In genomic region chr2:33214436-33214835, GRCh38 we compare ENCODE assay signal across 11 cellular contexts.
A peak's percentile ranks its signal among the peaks of the same experiment; 100 is the strongest.
DNase-seq lines count a peak whose midpoint lies in the region; ATAC-seq and TF ChIP-seq lines count a peak whose summit lies in the region.
"Had no signal": no experiment of that assay in that cellular context is flagged by ENCODE, and none has a peak within 500 bp of the region (broad histone marks: within the 10 kb centered on the region; RNA-seq: fewer than 3 reads in every experiment).

No MANE protein-coding gene starts in this region.

- CTCF ChIA-PET in Caco-2 (lab: Charles Lee) = no interaction called here

- no TSS peak for BruUV-seq in Caco-2 (replicated peaks; lab: Mats Ljungman, UMichigan)

- H3K4me1 ChIP-seq in Caco-2 = peaks cover 36% of the 10 kb centered on the region
- H3K4me1 ChIP-seq in spleen = no peaks in the 10 kb centered on the region

- 76 to 86% (median 81%) methylated on average over 11 of the region's 11 CpGs for WGBS in spleen, 5 donors

- POLR2A ChIA-PET in Caco-2 (lab: Charles Lee) = no interaction called here

- no peaks in the 10 kb centered on the region for H3K9me3 Mint-ChIP-seq in Caco-2 (ENCODE audit: unreplicated experiment)

- no peak for TF ChIP-seq CTCF in Caco-2 (IDR thresholded peaks at IDR 0.05; ENCODE audit: insufficient read depth in 1 of 2, low read depth in 1 of 2, low read length in 1 of 2, severe bottlenecking in 1 of 2, unreplicated experiment in 1 of 2)
- no peak for TF ChIP-seq CTCF in cardiac fibroblast (IDR thresholded peaks at IDR 0.05; ENCODE audit: low read depth, low read length)
- TF ChIP-seq CTCF in spleen (IDR thresholded peaks at IDR 0.05 in 8 of 11, conservative IDR thresholded peaks at IDR 0.05 in 3 of 11) = no peak

- H3K4me1 Mint-ChIP-seq in Caco-2 (ENCODE audit: low read depth, unreplicated experiment) = peaks cover 39% of the 10 kb centered on the region

- H3K27me3 ChIP-seq in Caco-2 (replicated peaks; ENCODE audit: control insufficient read depth, insufficient read depth, low read length) (no peaks in the 10 kb centered on the region), spleen (replicated peaks in 1 of 7) (no peaks in the 10 kb centered on the region)
- H3K27me3 ChIP-seq: BLaER1 treated with 17β-estradiol and CSF1 and Interleukin-3, amounts not matched to agents 10 nM and 100 nM had no signal

- H3K9me3 ChIP-seq in Caco-2 = no peaks in the 10 kb centered on the region
- H3K9me3 ChIP-seq in spleen = no peaks in the 10 kb centered on the region
- H3K9me3 ChIP-seq: BLaER1 treated with 17β-estradiol and CSF1 and Interleukin-3, amounts not matched to agents 10 nM and 100 nM had no signal

- ATAC-seq in HG02759 (IDR thresholded peaks at IDR 0.05; ENCODE audit: unreplicated experiment) (peak; percentile 73), HG03097 (IDR thresholded peaks at IDR 0.05; ENCODE audit: low FRiP score, unreplicated experiment) (no peak)

- H3K36me3 ChIP-seq in Caco-2 (ENCODE audit: control insufficient read depth, insufficient read depth, low read length) (no peaks in the 10 kb centered on the region), spleen (no peaks in the 10 kb centered on the region)
- H3K36me3 ChIP-seq: BLaER1 treated with 17β-estradiol and CSF1 and Interleukin-3, amounts not matched to agents 10 nM and 100 nM had no signal

- peak overlapping the region; percentile 72 for H3K27ac Mint-ChIP-seq in Caco-2 (ENCODE audit: unreplicated experiment)

- intact Hi-C loops in Caco-2 (cut with micrococcal nuclease; ENCODE audit: unreplicated experiment) = no loop called here
- intact Hi-C loops in spleen (cut with DNase I; ENCODE audit: low total_unique reads) = no loop called here

- no peak overlapping the region for H3K27ac ChIP-seq in spleen
- H3K27ac ChIP-seq: BLaER1 treated with 17β-estradiol and CSF1 and Interleukin-3, amounts not matched to agents 10 nM and 100 nM had no signal

- H3K27me3 Mint-ChIP-seq in Caco-2 (ENCODE audit: insufficient read depth, unreplicated experiment) = no peaks in the 10 kb centered on the region

- DNase-seq in Caco-2 (peak; percentile 66 to 67), cardiac fibroblast (ENCODE audit: low read depth in 2 of 2) (peak; percentile 93 to 98), myocyte (ENCODE audit: low read depth) (peak; percentile 24), spleen (no peak), cerebellar nuclear complex (lab: John Stamatoyannopoulos, UW) (no peak), kidney tubule cell (ENCODE audit: low spot score) (no peak)
- DNase-seq: activated T-cell treated with anti-CD3 and anti-CD28 coated beads for 4 hours, NCI-H446 had no signal

- peak overlapping the region; percentile 29 for H3K4me3 Mint-ChIP-seq in Caco-2 (ENCODE audit: unreplicated experiment)

- H3K4me3 ChIP-seq in Caco-2 (ENCODE audit: low read depth, low read length) (no peak overlapping the region), cardiac fibroblast (replicated peaks in 1 of 2; ENCODE audit: low read depth in 2 of 2, low read length in 2 of 2) (no peak overlapping the region), spleen (no peak overlapping the region)
- H3K4me3 ChIP-seq: BLaER1 treated with 17β-estradiol and CSF1 and Interleukin-3, amounts not matched to agents 10 nM and 100 nM had no signal

- no peak for TF ChIP-seq POLR2A in spleen (IDR thresholded peaks at IDR 0.05)

- H3K36me3 Mint-ChIP-seq in Caco-2 (ENCODE audit: insufficient read depth, unreplicated experiment) = no peaks in the 10 kb centered on the region

Comparison
In these comparisons a context has a peak if more than half of its experiments do, and no peak if none do; other contexts are left out.
1. DNase-seq: peak in Caco-2 (2 of 2), cardiac fibroblast (2 of 2) and myocyte (single experiment); none in spleen (single experiment), cerebellar nuclear complex (0 of 2) and kidney tubule cell (single experiment).